In the genomic region with DNA sequence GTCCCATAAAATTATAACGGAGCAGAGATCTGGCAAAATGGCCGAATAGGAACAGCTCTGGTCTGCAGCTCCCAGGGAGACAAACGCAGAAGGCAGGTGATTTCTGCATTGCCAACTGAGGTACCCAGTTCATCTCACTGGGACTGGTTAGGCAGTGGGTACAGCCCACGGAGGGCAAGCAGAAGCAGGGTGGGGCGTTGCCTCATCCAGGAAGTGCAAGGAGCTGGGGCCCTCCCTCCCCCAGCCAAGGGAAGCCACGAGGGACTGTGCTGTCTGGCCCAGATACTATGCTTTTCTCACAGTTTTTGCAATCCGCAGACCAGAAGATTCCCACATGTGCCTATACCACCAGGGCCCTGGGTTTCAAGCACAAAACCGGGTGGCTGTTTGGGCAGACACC, we compare ENCODE assay signal across 15 cellular contexts. TPM values are rescaled to one million over a fixed set of nuclear protein-coding genes. Genes with fewer than 3 reads are reported as not detected.
DNase-seq lines count a peak whose midpoint lies in the region; FAIRE-seq and TF ChIP-seq lines count a peak whose summit lies in the region.
"Had no signal": no experiment of that assay in that cellular context is flagged by ENCODE, and none has a peak within 500 bp of the region (broad histone marks: within the 10 kb centered on the region; RNA-seq: fewer than 3 reads in every experiment).

No MANE protein-coding gene starts in this region.

- no peaks in the 10 kb centered on the region for H3K27me3 ChIP-seq in astrocyte (ENCODE audit: insufficient read depth, low read length)
- H3K27me3 ChIP-seq in spleen (replicated peaks in 1 of 7) = no peaks in the 10 kb centered on the region
- H3K27me3 ChIP-seq: Peyer's patch, transverse colon had no signal

- H3K4me1 ChIP-seq in astrocyte (ENCODE audit: insufficient read depth, low read length) = no peaks in the 10 kb centered on the region
- H3K4me1 ChIP-seq in spleen = peaks cover 0 to 12% (median 0%) of the 10 kb centered on the region in 6 donors
- H3K4me1 ChIP-seq: Peyer's patch, transverse colon had no signal

- H3K4me3 Mint-ChIP-seq in astrocyte (ENCODE audit: unreplicated experiment) = no peak overlapping the region
- H3K4me3 Mint-ChIP-seq: activated naive CD4-positive, alpha-beta T cell treated with anti-CD3 and anti-CD28 coated beads, Interleukin-2, amount 10 ng/mL, durations not matched to agents 7 days and 5 days; central memory CD8-positive, alpha-beta T cell had no signal

- no peak overlapping the region for H3K4me2 ChIP-seq in astrocyte (ENCODE audit: low read length)

- DNase-seq in SIG-M5 treated with dmso at 0.1 percent for 504 hours (lab: John Stamatoyannopoulos, UW; ENCODE audit: unreplicated experiment) = peak; percentile 58
- DNase-seq in SIG-M5 (lab: John Stamatoyannopoulos, UW) = no peak
- DNase-seq in NOMO-1 treated with DMSO at 0.1 percent for 48 hours (lab: John Stamatoyannopoulos, UW; ENCODE audit: unreplicated experiment) = peak; percentile 47
- DNase-seq in astrocyte (ENCODE audit: low read depth) = no peak
- DNase-seq in spleen = peak; percentile 80
- no peak for DNase-seq in NCI-H2171 treated with DMSO at 0.1 percent for 48 hours (lab: John Stamatoyannopoulos, UW)
- no peak for DNase-seq in SW480 (ENCODE audit: low spot score)
- no peak for DNase-seq in activated CD8-positive, alpha-beta memory T cell treated with anti-CD3 and anti-CD28 coated beads for 24 hours
- DNase-seq: activated naive CD4-positive, alpha-beta T cell treated with anti-CD3 and anti-CD28 coated beads, Interleukin-2, amount 10 ng/mL, durations not matched to agents 7 days and 5 days; mesendoderm; occipital lobe; Peyer's patch; transverse colon had no signal

- no peak for FAIRE-seq in astrocyte (lab: Jason Lieb, UNC)

- H3K4me1 Mint-ChIP-seq in astrocyte (ENCODE audit: low read depth, unreplicated experiment) = no peaks in the 10 kb centered on the region
- H3K4me1 Mint-ChIP-seq: central memory CD8-positive, alpha-beta T cell had no signal

- peak overlapping the region; percentile 72 for H3K27ac Mint-ChIP-seq in astrocyte (ENCODE audit: unreplicated experiment)
- H3K27ac Mint-ChIP-seq: activated naive CD4-positive, alpha-beta T cell treated with anti-CD3 and anti-CD28 coated beads, Interleukin-2, amount 10 ng/mL, durations not matched to agents 7 days and 5 days had no signal

- H4K20me1 ChIP-seq in astrocyte (ENCODE audit: insufficient read depth, low read length) = no peaks in the 10 kb centered on the region

- TF ChIP-seq POLR2A in spleen (IDR thresholded peaks at IDR 0.05) = no peak

- H3K9ac ChIP-seq in astrocyte (ENCODE audit: low read length) = no peak overlapping the region

- H3K36me3 ChIP-seq in astrocyte (ENCODE audit: insufficient read depth, low read length) (no peaks in the 10 kb centered on the region), spleen (no peaks in the 10 kb centered on the region)
- H3K36me3 ChIP-seq: Peyer's patch, transverse colon had no signal

- 51 to 64% (median 56%) methylated on average over 7 to 8 of the region's 8 CpGs for WGBS in spleen, 5 donors

- H3K9me3 Mint-ChIP-seq in astrocyte (ENCODE audit: unreplicated experiment) = no peaks in the 10 kb centered on the region
- H3K9me3 Mint-ChIP-seq: activated naive CD4-positive, alpha-beta T cell treated with anti-CD3 and anti-CD28 coated beads, Interleukin-2, amount 10 ng/mL, durations not matched to agents 7 days and 5 days; central memory CD8-positive, alpha-beta T cell had no signal

- H3K27ac ChIP-seq in astrocyte (ENCODE audit: low read depth, low read length) = no peak overlapping the region
- peak overlapping the region in 1 of 8 donors; percentile 6 for H3K27ac ChIP-seq in spleen
- H3K27ac ChIP-seq: 22Rv1, Peyer's patch, transverse colon had no signal

- H2AFZ ChIP-seq in astrocyte (ENCODE audit: low read depth, low read length) = peak overlapping the region; percentile 4

- H3K4me3 ChIP-seq in astrocyte (ENCODE audit: insufficient read depth, low read depth, low read length) (no peak overlapping the region), spleen (no peak overlapping the region)
- H3K4me3 ChIP-seq: Peyer's patch, transverse colon had no signal

- peaks cover 4% of the 10 kb centered on the region for H3K36me3 Mint-ChIP-seq in astrocyte (ENCODE audit: low read depth, unreplicated experiment)
- H3K36me3 Mint-ChIP-seq: activated naive CD4-positive, alpha-beta T cell treated with anti-CD3 and anti-CD28 coated beads, Interleukin-2, amount 10 ng/mL, durations not matched to agents 7 days and 5 days had no signal

- intact Hi-C loops in spleen (cut with DNase I; ENCODE audit: low total_unique reads) = no loop called here

- TF ChIP-seq CTCF in astrocyte (IDR thresholded peaks at IDR 0.05; ENCODE audit: insufficient read depth, low read depth, low read length) (no peak), spleen (IDR thresholded peaks at IDR 0.05 in 8 of 11, conservative IDR thresholded peaks at IDR 0.05 in 3 of 11) (no peak)

- H3K27me3 Mint-ChIP-seq in astrocyte (ENCODE audit: low read depth, unreplicated experiment) = no peaks in the 10 kb centered on the region
- H3K27me3 Mint-ChIP-seq: central memory CD8-positive, alpha-beta T cell had no signal

- H3K9me3 ChIP-seq in astrocyte (ENCODE audit: insufficient read depth, low read depth, low read length) (no peaks in the 10 kb centered on the region), spleen (peaks cover 0 to 5% (median 0%) of the 10 kb centered on the region in 8 donors)
- H3K9me3 ChIP-seq: Peyer's patch, transverse colon had no signal

- no peaks in the 10 kb centered on the region for H3K79me2 ChIP-seq in astrocyte (ENCODE audit: insufficient read depth, low read length)

RNA-seq across cellular contexts. Expression of a gene that starts 22.8 kb away (rescaled TPM):
- total RNA-seq in astrocyte (2.7 and 4.9 TPM in 2 replicates), spleen (1 to 10 TPM; 1.2 to 6.7 (median 3.5) TPM)
- polyA plus RNA-seq in spleen = 1 to 10 TPM in 2 of 3 donors, under 1 TPM in 1; 0.67 to 1.2 (median 1.0) TPM

Comparison
In these comparisons a context has a peak if more than half of its experiments do, and no peak if none do; other contexts are left out.
1. DNase-seq: peak in SIG-M5 treated with dmso at 0.1 percent for 504 hours (single experiment), NOMO-1 treated with DMSO at 0.1 percent for 48 hours (single experiment) and spleen (single experiment); none in SIG-M5 (single experiment), astrocyte (single experiment), NCI-H2171 treated with DMSO at 0.1 percent for 48 hours (single experiment), SW480 (single experiment) and activated CD8-positive, alpha-beta memory T cell treated with anti-CD3 and anti-CD28 coated beads for 24 hours (single experiment).